ENCODE assay signal across 23 cellular contexts in genomic region chr2:199329466-199329865, GRCh38.
A peak's percentile ranks its signal among the peaks of the same experiment; 100 is the strongest.
DNase-seq lines count a peak whose midpoint lies in the region; ATAC-seq and TF ChIP-seq lines count a peak whose summit lies in the region.
"Had no signal": no experiment of that assay in that cellular context is flagged by ENCODE, and none has a peak within 500 bp of the region (broad histone marks: within the 10 kb centered on the region; RNA-seq: fewer than 3 reads in every experiment).

No MANE protein-coding gene starts in this region.

- H3K9me3 ChIP-seq in esophagus muscularis mucosa: no peaks in the 10 kb centered on the region
- H3K9me3 ChIP-seq: BE2C had no signal

- H3K4me3 ChIP-seq in esophagus muscularis mucosa: no peak overlapping the region
- H3K4me3 ChIP-seq: GM12878, GM23248, SK-N-MC had no signal

- ATAC-seq in GM19351 (IDR thresholded peaks at IDR 0.05; ENCODE audit: unreplicated experiment): no peak
- ATAC-seq: GM12878, Panc1 had no signal

- intact Hi-C loops in esophagus muscularis mucosa (cut with DNase I): no loop called here

- H3K27ac ChIP-seq in cingulate gyrus (ENCODE audit: low read depth, low read length) (peak overlapping the region; percentile 49), esophagus muscularis mucosa (replicated peaks in 1 of 4) (no peak overlapping the region)
- H3K27ac ChIP-seq: GM23248, SK-N-MC had no signal

- TF ChIP-seq CTCF in esophagus muscularis mucosa (IDR thresholded peaks at IDR 0.05): no peak

- peak; percentile 60 for DNase-seq in HT1080 (ENCODE audit: low read depth)
- peak; percentile 14 for DNase-seq in RPMI7951 (ENCODE audit: low read depth)
- DNase-seq in non-pigmented ciliary epithelial cell (ENCODE audit: low read depth): peak; percentile 31
- no peak for DNase-seq in NCI-H1417 treated with DMSO at 0.1 percent for 48 hours (lab: John Stamatoyannopoulos, UW)
- no peak for DNase-seq in esophagus muscularis mucosa (ENCODE audit: extremely low spot score)
- no peak for DNase-seq in DMS53 treated with DMSO at 0.1 percent for 48 hours (lab: John Stamatoyannopoulos, UW; ENCODE audit: unreplicated experiment)
- DNase-seq: BE2C; Calu3; CD4-positive, alpha-beta T cell; DMS79; GDM1; GM23248; KBM-7; NCI-H1105 treated with DMSO at 0.1 percent for 48 hours; NCI-H1930; NCI-H446; NCI-H748 treated with DMSO at 0.1 percent for 48 hours; Right ventricle myocardium superior had no signal

- no peak for TF ChIP-seq EP300 in esophagus muscularis mucosa (IDR thresholded peaks at IDR 0.05)

- no peaks in the 10 kb centered on the region for H3K27me3 ChIP-seq in esophagus muscularis mucosa
- H3K27me3 ChIP-seq: BE2C had no signal

- H3K4me1 ChIP-seq in esophagus muscularis mucosa: no peaks in the 10 kb centered on the region
- H3K4me1 ChIP-seq: BE2C had no signal

- TF ChIP-seq POLR2A in esophagus muscularis mucosa (IDR thresholded peaks at IDR 0.05; ENCODE audit: low read depth): no peak

- WGBS in esophagus muscularis mucosa: 70% methylated on average over 5 of the region's 5 CpGs

- peaks cover 0 to 10% (median 0%) of the 10 kb centered on the region in 4 donors for H3K36me3 ChIP-seq in esophagus muscularis mucosa
- H3K36me3 ChIP-seq: BE2C had no signal

Comparison
In these comparisons a context has a peak if more than half of its experiments do, and no peak if none do; other contexts are left out.
1. DNase-seq: peak in HT1080 (single experiment), RPMI7951 (single experiment) and non-pigmented ciliary epithelial cell (single experiment); none in NCI-H1417 treated with DMSO at 0.1 percent for 48 hours (single experiment), esophagus muscularis mucosa (single experiment) and DMS53 treated with DMSO at 0.1 percent for 48 hours (single experiment).